In genomic region chr22:28864878-28865596, GRCh38 we compare ENCODE assay signal across 14 cellular contexts.
"Had no signal": no experiment of that assay in that cellular context is flagged by ENCODE, and none has a peak within 500 bp of the region (broad histone marks: within the 10 kb centered on the region; RNA-seq: fewer than 3 reads in every experiment).

No MANE protein-coding gene starts in this region.

- ATAC-seq: activated CD8-positive, alpha-beta T cell treated with anti-CD3 and anti-CD28 coated beads for 36 hours; activated naive CD8-positive, alpha-beta T cell treated with anti-CD3 and anti-CD28 coated beads, Interleukin-2, amount 50 U/mL, for 24 hours; gastrocnemius medialis; naive thymus-derived CD4-positive, alpha-beta T cell; T-cell had no signal

- H3K9me3 ChIP-seq: gastrocnemius medialis had no signal

- H3K4me1 Mint-ChIP-seq: T-cell had no signal

- H3K9me3 Mint-ChIP-seq: activated CD8-positive, alpha-beta T cell treated with anti-CD3 and anti-CD28 coated beads for 36 hours; activated naive CD8-positive, alpha-beta T cell treated with anti-CD3 and anti-CD28 coated beads, Interleukin-2, amount 50 U/mL, for 24 hours; T-cell had no signal

- DNase-seq: activated CD4-positive, alpha-beta T cell treated with anti-CD3 and anti-CD28 coated beads for 4 hours; activated CD8-positive, alpha-beta memory T cell treated with anti-CD3 and anti-CD28 coated beads, Interleukin-2, amount 50 U/mL, for 4 hours; activated CD8-positive, alpha-beta T cell treated with anti-CD3 and anti-CD28 coated beads for 36 hours; activated naive CD4-positive, alpha-beta T cell treated with Interleukin-2 at 50 U/mL for 16 hours; activated naive CD8-positive, alpha-beta T cell treated with anti-CD3 and anti-CD28 coated beads, Interleukin-2, amount 50 U/mL, for 24 hours; cortex of kidney; effector memory CD4-positive, alpha-beta T cell; gastrocnemius medialis; kidney; naive thymus-derived CD4-positive, alpha-beta T cell; occipital lobe; T-cell; T1000; WERI-Rb-1 had no signal

- H3K27ac ChIP-seq: gastrocnemius medialis, WERI-Rb-1 had no signal

- H3K4me3 ChIP-seq: gastrocnemius medialis had no signal

- H3K27ac Mint-ChIP-seq: activated CD8-positive, alpha-beta T cell treated with anti-CD3 and anti-CD28 coated beads for 36 hours; activated naive CD8-positive, alpha-beta T cell treated with anti-CD3 and anti-CD28 coated beads, Interleukin-2, amount 50 U/mL, for 24 hours; T-cell had no signal

- H3K27me3 ChIP-seq: gastrocnemius medialis had no signal

- H3K4me3 Mint-ChIP-seq: activated CD8-positive, alpha-beta T cell treated with anti-CD3 and anti-CD28 coated beads for 36 hours; activated naive CD8-positive, alpha-beta T cell treated with anti-CD3 and anti-CD28 coated beads, Interleukin-2, amount 50 U/mL, for 24 hours; naive thymus-derived CD4-positive, alpha-beta T cell; T-cell had no signal

- H3K36me3 ChIP-seq: gastrocnemius medialis, WERI-Rb-1 had no signal

- H3K27me3 Mint-ChIP-seq: activated CD8-positive, alpha-beta T cell treated with anti-CD3 and anti-CD28 coated beads for 36 hours had no signal

- H3K4me1 ChIP-seq: gastrocnemius medialis had no signal
